In genomic region chr1:162854245-162854860, GRCh38 we compare ENCODE assay signal across 8 cellular contexts. TPM values are rescaled to one million over a fixed set of nuclear protein-coding genes. Genes with fewer than 3 reads are reported as not detected.
DNase-seq lines count a peak whose midpoint lies in the region; ATAC-seq and TF ChIP-seq lines count a peak whose summit lies in the region.

No MANE protein-coding gene starts in this region.

- H3K27me3 Mint-ChIP-seq in endodermal cell (ENCODE audit: insufficient read depth): no peaks in the 10 kb centered on the region

- DNase-seq in Ammon's horn (ENCODE audit: low spot score): peak; percentile 77
- peak; percentile 33 for DNase-seq in NCI-H345 treated with DMSO at 0.1 percent for 48 hours (lab: John Stamatoyannopoulos, UW; ENCODE audit: unreplicated experiment)
- peak; percentile 23 to 30 for DNase-seq in activated CD4-positive, alpha-beta T cell treated with anti-CD3 and anti-CD28 coated beads for 24 hours (ENCODE audit: low read depth in 2 of 2)
- DNase-seq in endodermal cell: peak; percentile 81
- peak; percentile 55 for DNase-seq in midbrain (lab: John Stamatoyannopoulos, UW)
- peak; percentile 60 for DNase-seq in stimulated activated naive CD8-positive, alpha-beta T cell treated with anti-CD3 and anti-CD28 coated beads, Interleukin-15, Interleukin-2, amounts not matched to agents 100 U/mL and 50 U/mL, for 24 hours

- H3K27me3 ChIP-seq in endodermal cell (ENCODE audit: control insufficient read depth, insufficient read depth, low read length, poor library complexity, severe bottlenecking): no peaks in the 10 kb centered on the region

- H3K36me3 Mint-ChIP-seq in endodermal cell (ENCODE audit: low read depth): no peaks in the 10 kb centered on the region

- no peaks in the 10 kb centered on the region for H3K9me3 Mint-ChIP-seq in endodermal cell

- TF ChIP-seq CTCF in endodermal cell (conservative IDR thresholded peaks at IDR 0.05): peak; percentile 90

- no peaks in the 10 kb centered on the region for H3K4me1 ChIP-seq in endodermal cell (ENCODE audit: control insufficient read depth, insufficient read depth, low read length)

- WGBS in endodermal cell (ENCODE audit: insufficient coverage in 1 of 2, insufficient read length in 1 of 2), 2 experiments: 30 to 50% methylated on average over 2 to 3 of the region's 4 CpGs

- peaks cover 9% of the 10 kb centered on the region for H3K4me1 Mint-ChIP-seq in endodermal cell

- no peak overlapping the region for H3K27ac ChIP-seq in endodermal cell (ENCODE audit: low read depth, low read length)

- no peaks in the 10 kb centered on the region for H3K36me3 ChIP-seq in endodermal cell (ENCODE audit: control insufficient read depth, insufficient read depth, low read length)

- no peak overlapping the region for H3K4me3 Mint-ChIP-seq in endodermal cell

- H3K9me3 ChIP-seq in endodermal cell (ENCODE audit: control insufficient read depth, low read length): no peaks in the 10 kb centered on the region

- H3K9ac ChIP-seq in endodermal cell (ENCODE audit: extremely low read depth, low read length, poor library complexity, severe bottlenecking): no peak overlapping the region

- ATAC-seq in GM18870 (IDR thresholded peaks at IDR 0.05; ENCODE audit: unreplicated experiment) (peak; percentile 91), HG03378 (IDR thresholded peaks at IDR 0.05; ENCODE audit: unreplicated experiment) (peak; percentile 91)
- ATAC-seq in stimulated activated naive CD8-positive, alpha-beta T cell treated with anti-CD3 and anti-CD28 coated beads, Interleukin-15, Interleukin-2, amounts not matched to agents 100 U/mL and 50 U/mL, for 24 hours: peak; percentile 72

- H3K4me3 ChIP-seq in endodermal cell (ENCODE audit: low read length): no peak overlapping the region

- H3K27ac Mint-ChIP-seq in endodermal cell: no peak overlapping the region

RNA-seq across cellular contexts. Expression of gene CCDC190, which starts 6.6 kb away (rescaled TPM):
- total RNA-seq in endodermal cell: not detected
- polyA plus RNA-seq in endodermal cell (2013, experiment 1 of 2): not detected
- not detected for polyA plus RNA-seq in endodermal cell (2013, experiment 2 of 2)

Comparison
In these comparisons a context has a peak if more than half of its experiments do, and no peak if none do; other contexts are left out.
1. DNase-seq: peak in every context shown above with its lines; median percentile 81 in endodermal cell; 77 in Ammon's horn; 60 in stimulated activated naive CD8-positive, alpha-beta T cell treated with anti-CD3 and anti-CD28 coated beads, Interleukin-15, Interleukin-2, amounts not matched to agents 100 U/mL and 50 U/mL, for 24 hours; 55 in midbrain; 33 in NCI-H345 treated with DMSO at 0.1 percent for 48 hours; 26 in activated CD4-positive, alpha-beta T cell treated with anti-CD3 and anti-CD28 coated beads for 24 hours.